Comparison of ENCODE assay signal across 1 cellular context in the genomic region with DNA sequence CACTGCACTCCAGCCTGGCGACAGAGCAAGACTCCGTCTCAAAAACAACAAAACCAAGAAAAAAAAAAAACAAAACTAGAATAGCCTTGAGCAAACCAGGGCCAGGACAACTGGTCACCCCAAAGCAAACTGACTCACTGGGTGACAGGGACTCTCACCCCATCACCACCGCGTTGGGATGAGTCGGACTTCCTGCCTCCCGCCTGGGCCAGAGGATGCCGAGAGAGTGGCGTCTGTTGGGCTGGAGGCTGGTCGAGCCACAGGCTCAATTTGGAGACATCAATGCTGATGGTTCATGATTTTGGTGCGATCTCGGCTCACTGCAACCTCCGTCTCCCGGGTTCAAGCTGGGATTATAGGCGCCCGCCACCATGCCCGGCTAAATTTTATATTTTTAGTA.
TF ChIP-seq lines count a peak whose summit lies in the region.

No MANE protein-coding gene starts in this region.

TF ChIP-seq in IMR-90, 13 proteins besides CTCF, POLR2A, EP300 and RAD21:
- TF ChIP-seq FOS (IDR thresholded peaks at IDR 0.05; ENCODE audit: low read depth, low read length) (peak; percentile 41; the same call in 1 of the 2 replicates), SMC3 (IDR thresholded peaks at IDR 0.05; ENCODE audit: low read depth, low read length) (no peak)
